ENCODE assay signal across 8 cellular contexts in genomic region chr11:69642549-69642912, GRCh38. TPM values are rescaled to one million over a fixed set of nuclear protein-coding genes. Genes with fewer than 3 reads are reported as not detected.
A peak's percentile ranks its signal among the peaks of the same experiment; 100 is the strongest.
DNase-seq lines count a peak whose midpoint lies in the region; ATAC-seq and TF ChIP-seq lines count a peak whose summit lies in the region.

No MANE protein-coding gene starts in this region.

- H3K4me3 Mint-ChIP-seq in CD4-positive, alpha-beta T cell = no peak overlapping the region
- H3K4me3 Mint-ChIP-seq in activated naive CD8-positive, alpha-beta T cell treated with anti-CD3 and anti-CD28 coated beads, Interleukin-2, amount 50 U/mL, for 24 hours = peak overlapping the region; percentile 34
- H3K4me3 Mint-ChIP-seq in immature natural killer cell = peak overlapping the region in 3 of 5 donors; percentile 66 to 74 (median 70)

- CTCF ChIA-PET in CD4-positive, alpha-beta T cell (lab: Charles Lee) = interaction anchor here (1.3 to 1.9 kb wide), 3 partner anchors 33 to 542 kb away, joined by 4 to 10 read pairs (median 9); partner anchors contain the start of genes LTO1 and MYEOV

- peaks cover 39% of the 10 kb centered on the region for H3K27me3 Mint-ChIP-seq in CD4-positive, alpha-beta T cell
- H3K27me3 Mint-ChIP-seq in activated naive CD8-positive, alpha-beta T cell treated with anti-CD3 and anti-CD28 coated beads, Interleukin-2, amount 50 U/mL, for 24 hours = peaks cover 27% of the 10 kb centered on the region
- H3K27me3 Mint-ChIP-seq in immature natural killer cell (ENCODE audit: low read depth in 3 of 3) = peaks cover 16 to 23% (median 19%) of the 10 kb centered on the region in 3 donors

- peak; percentile 45 for ATAC-seq in CD4-positive, alpha-beta T cell (ENCODE audit: poor library complexity)
- peak; percentile 16 for ATAC-seq in activated naive CD8-positive, alpha-beta T cell treated with anti-CD3 and anti-CD28 coated beads, Interleukin-2, amount 50 U/mL, for 24 hours
- ATAC-seq in HG02981 (IDR thresholded peaks at IDR 0.05; ENCODE audit: unreplicated experiment) = no peak
- no peak for ATAC-seq in HG03565 (IDR thresholded peaks at IDR 0.05; ENCODE audit: unreplicated experiment)
- ATAC-seq in HG02588 (IDR thresholded peaks at IDR 0.05; ENCODE audit: unreplicated experiment) = no peak

- POLR2A ChIA-PET in CD4-positive, alpha-beta T cell (lab: Charles Lee) = interaction anchor here (1.1 to 3.5 kb wide), 3 partner anchors 28 to 542 kb away, joined by 3 to 21 read pairs (median 3); no protein-coding TSS in a partner anchor

- no peaks in the 10 kb centered on the region for H3K9me3 Mint-ChIP-seq in CD4-positive, alpha-beta T cell
- H3K9me3 Mint-ChIP-seq in activated naive CD8-positive, alpha-beta T cell treated with anti-CD3 and anti-CD28 coated beads, Interleukin-2, amount 50 U/mL, for 24 hours = no peaks in the 10 kb centered on the region
- H3K9me3 Mint-ChIP-seq in immature natural killer cell = peaks cover 0 to 1% (median 0%) of the 10 kb centered on the region in 6 donors

- peaks cover 39% of the 10 kb centered on the region for H3K27me3 ChIP-seq in CD4-positive, alpha-beta T cell (ENCODE audit: control insufficient read depth, insufficient read depth, low read length)

- no peak overlapping the region for H3K27ac ChIP-seq in CD4-positive, alpha-beta T cell (ENCODE audit: low read depth, low read length)

- no peak for TF ChIP-seq CTCF in CD4-positive, alpha-beta T cell (IDR thresholded peaks at IDR 0.05)

- H3K4me1 Mint-ChIP-seq in CD4-positive, alpha-beta T cell (ENCODE audit: low read depth) = peaks cover 36% of the 10 kb centered on the region
- H3K4me1 Mint-ChIP-seq in activated naive CD8-positive, alpha-beta T cell treated with anti-CD3 and anti-CD28 coated beads, Interleukin-2, amount 50 U/mL, for 24 hours = peaks cover 29% of the 10 kb centered on the region
- peaks cover 18 to 19% of the 10 kb centered on the region in 2 donors for H3K4me1 Mint-ChIP-seq in immature natural killer cell

- intact Hi-C loops in CD4-positive, alpha-beta T cell (cut with DNase I, micrococcal nuclease) = loop anchor here in 1 of 2 experiments (10.0 kb wide), 1 partner anchor 678 kb away; no protein-coding TSS in a partner anchor

- H3K9me3 ChIP-seq in CD4-positive, alpha-beta T cell (ENCODE audit: control insufficient read depth, low read length) = no peaks in the 10 kb centered on the region

- no peak overlapping the region for H3K27ac Mint-ChIP-seq in CD4-positive, alpha-beta T cell
- no peak overlapping the region for H3K27ac Mint-ChIP-seq in activated naive CD8-positive, alpha-beta T cell treated with anti-CD3 and anti-CD28 coated beads, Interleukin-2, amount 50 U/mL, for 24 hours
- H3K27ac Mint-ChIP-seq in immature natural killer cell = no peak overlapping the region

- DNase-seq in CD4-positive, alpha-beta T cell = peak in 6 of 10 experiments; percentile 17 to 58 (median 28)
- peak; percentile 54 for DNase-seq in NCI-H69 (lab: John Stamatoyannopoulos, UW)
- peak; percentile 47 for DNase-seq in activated naive CD8-positive, alpha-beta T cell treated with anti-CD3 and anti-CD28 coated beads, Interleukin-2, amount 50 U/mL, for 24 hours
- DNase-seq in immature natural killer cell = peak; percentile 38 to 47 (median 41)
- peak; percentile 55 for DNase-seq in stimulated activated CD8-positive, alpha-beta memory T cell treated with anti-CD3 and anti-CD28 coated beads, Interleukin-12 subunit alpha, Interleukin-12 subunit beta, amount 100 ng/mL, for 4 hours (ENCODE audit: low read depth)

- no peaks in the 10 kb centered on the region for H3K36me3 Mint-ChIP-seq in CD4-positive, alpha-beta T cell (ENCODE audit: low read depth)
- H3K36me3 Mint-ChIP-seq in activated naive CD8-positive, alpha-beta T cell treated with anti-CD3 and anti-CD28 coated beads, Interleukin-2, amount 50 U/mL, for 24 hours (ENCODE audit: low read depth) = no peaks in the 10 kb centered on the region
- no peaks in the 10 kb centered on the region for H3K36me3 Mint-ChIP-seq in immature natural killer cell

RNA-seq across cellular contexts. Expression of gene CCND1, which starts 1.6 kb away (rescaled TPM):
- 1 to 10 TPM; 1.7 to 2.4 TPM for total RNA-seq in CD4-positive, alpha-beta T cell
- 1 to 10 TPM in 1 of 3 donors, under 1 TPM in 1, not detected in 1; 0.85 to 1.3 TPM for polyA plus RNA-seq in immature natural killer cell

RNA-seq across cellular contexts. Expression of gene LTO1, which starts 32.6 kb away (rescaled TPM):
- total RNA-seq in CD4-positive, alpha-beta T cell = 10 to 100 TPM; 33.5 to 35.5 TPM
- polyA plus RNA-seq in immature natural killer cell = 10 to 100 TPM in 2 of 3 donors, 1 to 10 TPM in 1; 7.2 to 13.1 (median 12.3) TPM

Comparison
In these comparisons a context has a peak if more than half of its experiments do, and no peak if none do; other contexts are left out.
1. ATAC-seq: peak in CD4-positive, alpha-beta T cell (single experiment) and activated naive CD8-positive, alpha-beta T cell treated with anti-CD3 and anti-CD28 coated beads, Interleukin-2, amount 50 U/mL, for 24 hours (single experiment); none in HG02981 (single experiment), HG03565 (single experiment) and HG02588 (single experiment).
2. Peak in every context shown above with its lines, with median percentiles within 50 percentile points of each other: DNase-seq.